In genomic region chr3:180913582-180914404, GRCh38 we compare ENCODE assay signal across 8 cellular contexts. TPM values are rescaled to one million over a fixed set of nuclear protein-coding genes. Genes with fewer than 3 reads are reported as not detected.
DNase-seq lines count a peak whose midpoint lies in the region; ATAC-seq and TF ChIP-seq lines count a peak whose summit lies in the region.

No MANE protein-coding gene starts in this region.

- H3K9me3 ChIP-seq in BLaER1 treated with 17β-estradiol and CSF1 and Interleukin-3, amounts not matched to agents 10 nM and 100 nM (replicated peaks in 1 of 11): no peaks in the 10 kb centered on the region
- H3K9me3 ChIP-seq in Karpas-422 (ENCODE audit: low read length) (no peaks in the 10 kb centered on the region), mononuclear cell (ENCODE audit: low read depth, low read length) (no peaks in the 10 kb centered on the region)

- H3K4me3 ChIP-seq in BLaER1 treated with 17β-estradiol and CSF1 and Interleukin-3, amounts not matched to agents 10 nM and 100 nM: peak overlapping the region; percentile 80 to 100 (median 96)
- peak overlapping the region; percentile 100 for H3K4me3 ChIP-seq in Karpas-422 (ENCODE audit: low read length)
- H3K4me3 ChIP-seq in cardiac fibroblast (replicated peaks in 1 of 2; ENCODE audit: low read depth in 2 of 2, low read length in 2 of 2): peak overlapping the region; percentile 66 to 94
- peak overlapping the region; percentile 98 for H3K4me3 ChIP-seq in mononuclear cell (ENCODE audit: low read length)

- H3K9ac ChIP-seq in BLaER1 treated with 17β-estradiol and CSF1 and Interleukin-3, amounts not matched to agents 10 nM and 100 nM: peak overlapping the region; percentile 96 to 100 (median 99)
- peak overlapping the region; percentile 100 for H3K9ac ChIP-seq in Karpas-422 (ENCODE audit: low read length)

- POLR2A ChIA-PET in RWPE1 (lab: Yijun Ruan, JAX; ENCODE audit: low non-redundant PET): interaction anchor here (0.5 kb wide), 1 partner anchor 17 kb away, joined by 3 read pairs; no protein-coding TSS in a partner anchor

- H3K4me2 ChIP-seq in BLaER1 treated with 17β-estradiol and CSF1 and Interleukin-3, amounts not matched to agents 10 nM and 100 nM: peak overlapping the region; percentile 73 to 98 (median 92)
- peak overlapping the region; percentile 95 for H3K4me2 ChIP-seq in Karpas-422 (ENCODE audit: low read depth, low read length, poor library complexity, severe bottlenecking)

- DNase-seq in Karpas-422: no peak
- DNase-seq in cardiac fibroblast (ENCODE audit: low read depth in 2 of 2): peak in 1 of 2 donors; percentile 35
- DNase-seq in stimulated activated CD4-positive, alpha-beta T cell treated with anti-CD3 and anti-CD28 coated beads, Interleukin-1b, Interleukin-23, amount 100 ng/mL, for 48 hours: no peak
- DNase-seq in RWPE1 (ENCODE audit: low spot score): no peak

- no peak overlapping the region for H2AFZ ChIP-seq in Karpas-422 (ENCODE audit: low read length)

- no peaks in the 10 kb centered on the region for H3K27me3 ChIP-seq in BLaER1 treated with 17β-estradiol and CSF1 and Interleukin-3, amounts not matched to agents 10 nM and 100 nM
- H3K27me3 ChIP-seq in Karpas-422 (ENCODE audit: low read length) (no peaks in the 10 kb centered on the region), mononuclear cell (ENCODE audit: insufficient read depth, low read length) (no peaks in the 10 kb centered on the region)

- peaks cover 33 to 48% (median 43%) of the 10 kb centered on the region in 11 experiments for H3K36me3 ChIP-seq in BLaER1 treated with 17β-estradiol and CSF1 and Interleukin-3, amounts not matched to agents 10 nM and 100 nM
- peaks cover 35% of the 10 kb centered on the region for H3K36me3 ChIP-seq in Karpas-422 (ENCODE audit: insufficient read depth, low read length)

- no peak for TF ChIP-seq CTCF in cardiac fibroblast (IDR thresholded peaks at IDR 0.05; ENCODE audit: low read depth, low read length)
- no peak for TF ChIP-seq CTCF in RWPE1 (conservative IDR thresholded peaks at IDR 0.05; ENCODE audit: low read depth)

- ATAC-seq in HG03442 (IDR thresholded peaks at IDR 0.05; ENCODE audit: unreplicated experiment) (no peak), HG03280 (IDR thresholded peaks at IDR 0.05; ENCODE audit: unreplicated experiment) (no peak)

- peaks cover 54 to 62% (median 61%) of the 10 kb centered on the region in 11 experiments for H4K20me1 ChIP-seq in BLaER1 treated with 17β-estradiol and CSF1 and Interleukin-3, amounts not matched to agents 10 nM and 100 nM
- H4K20me1 ChIP-seq in Karpas-422 (ENCODE audit: insufficient read depth, low read depth, low read length): peaks cover 35% of the 10 kb centered on the region

- CTCF ChIA-PET in RWPE1 (lab: Yijun Ruan, JAX): interaction anchor here (0.8 kb wide), 1 partner anchor 324 kb away, joined by 5 read pairs; no protein-coding TSS in a partner anchor

- no peaks in the 10 kb centered on the region for H3K9me2 ChIP-seq in Karpas-422 (replicated peaks; ENCODE audit: insufficient read depth, low read length)

- peaks cover 67% of the 10 kb centered on the region for H3K79me2 ChIP-seq in Karpas-422 (ENCODE audit: low read length)

- H3K27ac ChIP-seq in BLaER1 treated with 17β-estradiol and CSF1 and Interleukin-3, amounts not matched to agents 10 nM and 100 nM: peak overlapping the region; percentile 96 to 99 (median 99)
- no peak overlapping the region for H3K27ac ChIP-seq in Karpas-422 (ENCODE audit: low read length)
- no peak overlapping the region for H3K27ac ChIP-seq in RWPE1

- peaks cover 25 to 41% (median 37%) of the 10 kb centered on the region in 10 experiments for H3K4me1 ChIP-seq in BLaER1 treated with 17β-estradiol and CSF1 and Interleukin-3, amounts not matched to agents 10 nM and 100 nM
- H3K4me1 ChIP-seq in Karpas-422 (ENCODE audit: low read length) (peaks cover 27% of the 10 kb centered on the region), mononuclear cell (ENCODE audit: insufficient read depth, low read length) (peaks cover 29% of the 10 kb centered on the region)

RNA-seq across cellular contexts. Expression of gene FXR1, which starts 1.3 kb away (rescaled TPM):
- total RNA-seq in Karpas-422 (2014; rRNA removed; shearing (Covaris generic); ENCODE audit: low replicate concordance): 123 and 125 TPM in 2 replicates
- 161 TPM for total RNA-seq in mononuclear cell

Comparison
In these comparisons a context has a peak if more than half of its experiments do, and no peak if none do; other contexts are left out.
1. H3K27ac ChIP-seq: peak in BLaER1 treated with 17β-estradiol and CSF1 and Interleukin-3, amounts not matched to agents 10 nM and 100 nM (11 of 11); none in Karpas-422 (single experiment) and RWPE1 (single experiment).
2. Peak in every context shown above with its lines, with median percentiles within 50 percentile points of each other: H3K4me3 ChIP-seq.